ENCODE assay signal across 10 cellular contexts in genomic region chr5:128197911-128198522, GRCh38.
DNase-seq lines count a peak whose midpoint lies in the region; ATAC-seq and TF ChIP-seq lines count a peak whose summit lies in the region.
"Had no signal": no experiment of that assay in that cellular context is flagged by ENCODE, and none has a peak within 500 bp of the region (broad histone marks: within the 10 kb centered on the region; RNA-seq: fewer than 3 reads in every experiment).

No MANE protein-coding gene starts in this region.

- H3K36me3 Mint-ChIP-seq in activated CD4-positive, alpha-beta T cell treated with anti-CD3 and anti-CD28 coated beads, Interleukin-2, amount 10 ng/mL, durations not matched to agents 7 days and 5 days (ENCODE audit: low read depth): peaks cover 1% of the 10 kb centered on the region

- DNase-seq in activated CD4-positive, alpha-beta T cell treated with anti-CD3 and anti-CD28 coated beads, Interleukin-2, amount 10 ng/mL, durations not matched to agents 7 days and 5 days: peak; percentile 16
- DNase-seq in activated CD4-positive, alpha-beta T cell treated with anti-CD3 and anti-CD28 coated beads, Interleukin-2, amount 50 U/mL, for 1 hour: no peak
- DNase-seq in choroid plexus epithelial cell (ENCODE audit: low read depth): peak; percentile 31
- no peak for DNase-seq in NCI-H1436 (lab: John Stamatoyannopoulos, UW)
- no peak for DNase-seq in D341Med (ENCODE audit: low spot score)
- no peak for DNase-seq in DMS79 treated with DMSO at 0.1 percent for 48 hours (lab: John Stamatoyannopoulos, UW)
- DNase-seq: RPMI8226 had no signal

- no peak for TF ChIP-seq CTCF in choroid plexus epithelial cell (conservative IDR thresholded peaks at IDR 0.05; ENCODE audit: low read depth, low read length)

- ATAC-seq in GM19351 (IDR thresholded peaks at IDR 0.05; ENCODE audit: unreplicated experiment) (peak; percentile 40), HG03139 (IDR thresholded peaks at IDR 0.05; ENCODE audit: unreplicated experiment) (peak; percentile 32)

- H3K4me1 Mint-ChIP-seq in activated CD4-positive, alpha-beta T cell treated with anti-CD3 and anti-CD28 coated beads, Interleukin-2, amount 10 ng/mL, durations not matched to agents 7 days and 5 days: peaks cover 37% of the 10 kb centered on the region

- H3K4me3 Mint-ChIP-seq in activated CD4-positive, alpha-beta T cell treated with anti-CD3 and anti-CD28 coated beads, Interleukin-2, amount 10 ng/mL, durations not matched to agents 7 days and 5 days: no peak overlapping the region

- H3K4me3 ChIP-seq in choroid plexus epithelial cell (ENCODE audit: low read depth, low read length): no peak overlapping the region
- H3K4me3 ChIP-seq: skin epidermis had no signal

- CTCF ChIA-PET in activated CD4-positive, alpha-beta T cell treated with anti-CD3 and anti-CD28 coated beads, Interleukin-2, amount 10 ng/mL, durations not matched to agents 7 days and 5 days (lab: Charles Lee): no interaction called here

- POLR2A ChIA-PET in activated CD4-positive, alpha-beta T cell treated with anti-CD3 and anti-CD28 coated beads, Interleukin-2, amount 10 ng/mL, durations not matched to agents 7 days and 5 days (lab: Charles Lee): interaction anchor here (0.6 kb wide), 1 partner anchor 9 kb away, joined by 4 read pairs; no protein-coding TSS in a partner anchor

- H3K27ac Mint-ChIP-seq in activated CD4-positive, alpha-beta T cell treated with anti-CD3 and anti-CD28 coated beads, Interleukin-2, amount 10 ng/mL, durations not matched to agents 7 days and 5 days: no peak overlapping the region

- H3K27me3 Mint-ChIP-seq in activated CD4-positive, alpha-beta T cell treated with anti-CD3 and anti-CD28 coated beads, Interleukin-2, amount 10 ng/mL, durations not matched to agents 7 days and 5 days: no peaks in the 10 kb centered on the region

- H3K9me3 Mint-ChIP-seq in activated CD4-positive, alpha-beta T cell treated with anti-CD3 and anti-CD28 coated beads, Interleukin-2, amount 10 ng/mL, durations not matched to agents 7 days and 5 days: no peaks in the 10 kb centered on the region

Comparison
In these comparisons a context has a peak if more than half of its experiments do, and no peak if none do; other contexts are left out.
1. DNase-seq: peak in activated CD4-positive, alpha-beta T cell treated with anti-CD3 and anti-CD28 coated beads, Interleukin-2, amount 10 ng/mL, durations not matched to agents 7 days and 5 days (single experiment) and choroid plexus epithelial cell (single experiment); none in activated CD4-positive, alpha-beta T cell treated with anti-CD3 and anti-CD28 coated beads, Interleukin-2, amount 50 U/mL, for 1 hour (single experiment), NCI-H1436 (single experiment), D341Med (single experiment) and DMS79 treated with DMSO at 0.1 percent for 48 hours (single experiment).